ENCODE assay signal across 1 cellular context in genomic region chr20:51864967-51865366, GRCh38.
TF ChIP-seq lines count a peak whose summit lies in the region.

No MANE protein-coding gene starts in this region.

TF ChIP-seq in GM23338, 12 proteins besides CTCF, POLR2A, EP300 and RAD21 (continued from another document):
- TF ChIP-seq ZNF462 (CRISPR knock-in tag; IDR thresholded peaks at IDR 0.05) (no peak), ETS1 (IDR thresholded peaks at IDR 0.05) (no peak), NANOG (IDR thresholded peaks at IDR 0.05; ENCODE audit: borderline replicate concordance) (no peak)
